In the genomic region with DNA sequence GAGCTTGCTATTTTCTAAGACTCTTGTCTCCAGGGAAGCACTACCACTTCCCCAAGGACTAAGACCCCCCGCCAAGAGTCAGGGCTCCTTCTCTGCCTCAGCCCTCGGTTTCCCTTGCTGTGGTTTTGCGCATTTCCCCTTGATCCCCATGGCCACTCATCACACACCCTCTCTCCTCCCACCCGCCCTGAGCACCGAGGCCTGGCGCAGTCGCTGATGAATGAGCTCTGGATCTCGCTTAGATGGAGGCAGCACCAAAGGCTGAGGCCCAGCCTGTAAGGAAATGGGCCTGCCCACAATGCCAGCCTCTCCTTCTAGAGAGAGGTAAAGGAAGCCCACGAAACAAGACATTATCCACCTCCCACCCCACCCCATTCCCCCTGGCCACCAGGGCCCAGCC, we compare ENCODE assay signal across 12 cellular contexts.
DNase-seq lines count a peak whose midpoint lies in the region; ATAC-seq and TF ChIP-seq lines count a peak whose summit lies in the region.
"Had no signal": no experiment of that assay in that cellular context is flagged by ENCODE, and none has a peak within 500 bp of the region (broad histone marks: within the 10 kb centered on the region; RNA-seq: fewer than 3 reads in every experiment).

No MANE protein-coding gene starts in this region.

- no peak overlapping the region for H2BK15ac ChIP-seq in H9 (ENCODE audit: low read depth, low read length)

- CTCF ChIA-PET in activated CD8-positive, alpha-beta T cell treated with anti-CD3 and anti-CD28 coated beads for 36 hours (lab: Charles Lee) = interaction anchor here (1.2 kb wide), 1 partner anchor 10 kb away, joined by 3 read pairs; no protein-coding TSS in a partner anchor

- no peak overlapping the region for H2BK120ac ChIP-seq in H9 (ENCODE audit: low read depth, low read length, poor library complexity, severe bottlenecking)

- no peak overlapping the region for H2AK5ac ChIP-seq in H9 (ENCODE audit: insufficient read length, low read length)

- no peak overlapping the region for H2BK5ac ChIP-seq in H9 (ENCODE audit: insufficient read length, low read length)

- POLR2A ChIA-PET in activated CD8-positive, alpha-beta T cell treated with anti-CD3 and anti-CD28 coated beads for 36 hours (lab: Charles Lee) = no interaction called here

- TF ChIP-seq CTCF in H9 (conservative IDR thresholded peaks at IDR 0.05) (no peak), lower lobe of right lung (IDR thresholded peaks at IDR 0.05) (no peak)
- no peak for TF ChIP-seq CTCF in activated CD8-positive, alpha-beta T cell treated with anti-CD3 and anti-CD28 coated beads for 36 hours (IDR thresholded peaks at IDR 0.05)

- peaks cover 36% of the 10 kb centered on the region for H3K36me3 ChIP-seq in lower lobe of right lung

- H3T11ph ChIP-seq in H9 (ENCODE audit: low read length) = no peak overlapping the region

- peak overlapping the region in 1 of 3 experiments; percentile 78; a peak in 1 of 7 replicates for H3K27ac Mint-ChIP-seq in H9
- no peak overlapping the region for H3K27ac Mint-ChIP-seq in activated CD8-positive, alpha-beta T cell treated with anti-CD3 and anti-CD28 coated beads for 36 hours
- H3K27ac Mint-ChIP-seq: activated CD4-positive, alpha-beta memory T cell treated with anti-CD3 and anti-CD28 coated beads, Interleukin-2, amount 10 ng/mL, durations not matched to agents 7 days and 5 days; CD4-positive, alpha-beta T cell; natural killer cell treated with Interleukin-12 subunit alpha and Interleukin-12 subunit beta and Interleukin-15 and Interleukin-18, amount 100 ng/mL, for 72 hours had no signal

- H3K4ac ChIP-seq in H9 (ENCODE audit: low read depth, low read length) = no peak overlapping the region

- no peak overlapping the region for H4K8ac ChIP-seq in H9 (replicated peaks; ENCODE audit: insufficient read length, low read depth, low read length)

- H2BK12ac ChIP-seq in H9 (ENCODE audit: insufficient read length, low read depth, low read length) = no peak overlapping the region

- no peak overlapping the region for H3K27ac ChIP-seq in H9 (ENCODE audit: insufficient read length, low read depth, low read length)
- H3K27ac ChIP-seq in lower lobe of right lung = peak overlapping the region; percentile 87
- H3K27ac ChIP-seq in substantia nigra (ENCODE audit: low read depth, low read length, poor library complexity, severe bottlenecking) = peak overlapping the region; percentile 96

- no peaks in the 10 kb centered on the region; a peak in 1 of 7 replicates for H3K36me3 Mint-ChIP-seq in H9 (ENCODE audit: insufficient read depth in 1 of 3, low read depth in 3 of 3)
- H3K36me3 Mint-ChIP-seq in activated CD8-positive, alpha-beta T cell treated with anti-CD3 and anti-CD28 coated beads for 36 hours (ENCODE audit: low read depth) = no peaks in the 10 kb centered on the region
- H3K36me3 Mint-ChIP-seq: natural killer cell treated with Interleukin-12 subunit alpha and Interleukin-12 subunit beta and Interleukin-15 and Interleukin-18, amount 100 ng/mL, for 72 hours had no signal

- no CpG with 5 or more reads among the region's 9 CpGs for WGBS in H9 (ENCODE audit: extremely low coverage, insufficient read length, low lambda C conversion rate)

- H4K5ac ChIP-seq in H9 (ENCODE audit: insufficient read length, low read depth, low read length) = no peak overlapping the region

- H3K79me2 ChIP-seq in H9 (ENCODE audit: insufficient read depth, low read length) = no peaks in the 10 kb centered on the region

- no peaks in the 10 kb centered on the region for H3K23me2 ChIP-seq in H9 (ENCODE audit: insufficient read length, low read depth, low read length, poor library complexity, severe bottlenecking)

- peaks cover 2% of the 10 kb centered on the region; the same call in 1 of the 2 replicates for H3K27me3 Mint-ChIP-seq in H9 (ENCODE audit: low read depth)
- peaks cover 14% of the 10 kb centered on the region for H3K27me3 Mint-ChIP-seq in activated CD8-positive, alpha-beta T cell treated with anti-CD3 and anti-CD28 coated beads for 36 hours

- intact Hi-C loops in activated CD8-positive, alpha-beta T cell treated with anti-CD3 and anti-CD28 coated beads for 36 hours (cut with micrococcal nuclease) = no loop called here
- intact Hi-C loops in lower lobe of right lung (cut with DNase I) = no loop called here

- no peaks in the 10 kb centered on the region for H3K4me1 ChIP-seq in H9 (ENCODE audit: insufficient read depth, low read length)
- H3K4me1 ChIP-seq in lower lobe of right lung = peaks cover 98% of the 10 kb centered on the region

- H3K23ac ChIP-seq in H9 (ENCODE audit: insufficient read length, low read depth, low read length) = no peak overlapping the region

- H3K4me2 ChIP-seq in H9 (ENCODE audit: insufficient read depth, insufficient read length, low read length) = no peak overlapping the region

- no peak overlapping the region for H2AFZ ChIP-seq in H9 (ENCODE audit: low read length)

- peak overlapping the region; percentile 7; the same call in 1 of the 2 replicates for H3K14ac ChIP-seq in H9 (ENCODE audit: insufficient read depth, low read length)

- ATAC-seq in activated CD8-positive, alpha-beta T cell treated with anti-CD3 and anti-CD28 coated beads for 36 hours = no peak
- ATAC-seq in lower lobe of right lung (no peak), HG03520 (IDR thresholded peaks at IDR 0.05; ENCODE audit: unreplicated experiment) (no peak)

- no peak overlapping the region for H3K9ac ChIP-seq in H9 (ENCODE audit: extremely low read depth, insufficient read length, low read length)

- no peak overlapping the region for H3K18ac ChIP-seq in H9 (ENCODE audit: insufficient read length, low read depth, low read length)

- H3K4me1 Mint-ChIP-seq in H9 = peaks cover 7 to 34% of the 10 kb centered on the region in 2 experiments; a peak in 3 of 4 replicates
- H3K4me1 Mint-ChIP-seq in activated CD8-positive, alpha-beta T cell treated with anti-CD3 and anti-CD28 coated beads for 36 hours (ENCODE audit: low read depth) = peaks cover 10% of the 10 kb centered on the region

- no peaks in the 10 kb centered on the region for H3K9me3 ChIP-seq in H9 (ENCODE audit: control insufficient read depth, low read depth, low read length)
- H3K9me3 ChIP-seq in lower lobe of right lung = no peaks in the 10 kb centered on the region

- no peak overlapping the region for H4K91ac ChIP-seq in H9 (ENCODE audit: insufficient read length, low read depth, low read length)

- no peaks in the 10 kb centered on the region for H3K9me3 Mint-ChIP-seq in H9
- no peaks in the 10 kb centered on the region for H3K9me3 Mint-ChIP-seq in activated CD8-positive, alpha-beta T cell treated with anti-CD3 and anti-CD28 coated beads for 36 hours
- H3K9me3 Mint-ChIP-seq: activated CD4-positive, alpha-beta memory T cell treated with anti-CD3 and anti-CD28 coated beads, Interleukin-2, amount 10 ng/mL, durations not matched to agents 7 days and 5 days; CD4-positive, alpha-beta T cell; natural killer cell treated with Interleukin-12 subunit alpha and Interleukin-12 subunit beta and Interleukin-15 and Interleukin-18, amount 100 ng/mL, for 72 hours had no signal

- H3K27me3 ChIP-seq in H9 (ENCODE audit: insufficient read depth, low read length) = no peaks in the 10 kb centered on the region
- no peaks in the 10 kb centered on the region for H3K27me3 ChIP-seq in lower lobe of right lung (ENCODE audit: low read depth)

- H4K20me1 ChIP-seq in H9 (ENCODE audit: control insufficient read depth, insufficient read depth, insufficient read length) = no peaks in the 10 kb centered on the region

- no peak overlapping the region for H3K56ac ChIP-seq in H9 (ENCODE audit: insufficient read length, low read depth, low read length)

- DNase-seq in H9 (no peak), lower lobe of right lung (no peak), substantia nigra (lab: John Stamatoyannopoulos, UW) (peak in 6 of 49 donors; percentile 17 to 51 (median 32)), medulla oblongata (ENCODE audit: extremely low spot score) (no peak), NCI-H1436 (lab: John Stamatoyannopoulos, UW) (no peak)
- peak; percentile 7 for DNase-seq in activated CD8-positive, alpha-beta T cell treated with anti-CD3 and anti-CD28 coated beads for 36 hours
- DNase-seq: activated CD4-positive, alpha-beta memory T cell treated with anti-CD3 and anti-CD28 coated beads, Interleukin-2, amount 10 ng/mL, durations not matched to agents 7 days and 5 days; activated naive CD4-positive, alpha-beta T cell; CD4-positive, alpha-beta T cell; Karpas-422 had no signal

- no peak overlapping the region for H2BK20ac ChIP-seq in H9 (ENCODE audit: low read depth, low read length, poor library complexity, severe bottlenecking)

- H3K4me3 ChIP-seq in lower lobe of right lung = peak overlapping the region; percentile 36

- H3K79me1 ChIP-seq in H9 (ENCODE audit: insufficient read depth, low read depth, low read length, poor library complexity, severe bottlenecking) = no peaks in the 10 kb centered on the region

- no peak overlapping the region for H3K4me3 Mint-ChIP-seq in H9
- H3K4me3 Mint-ChIP-seq in activated CD8-positive, alpha-beta T cell treated with anti-CD3 and anti-CD28 coated beads for 36 hours = no peak overlapping the region
- H3K4me3 Mint-ChIP-seq: activated CD4-positive, alpha-beta memory T cell treated with anti-CD3 and anti-CD28 coated beads, Interleukin-2, amount 10 ng/mL, durations not matched to agents 7 days and 5 days; CD4-positive, alpha-beta T cell; natural killer cell treated with Interleukin-12 subunit alpha and Interleukin-12 subunit beta and Interleukin-15 and Interleukin-18, amount 100 ng/mL, for 72 hours had no signal
